ENCODE assay signal across 2 cellular contexts in genomic region chr6:29875734-29876133, GRCh38. TPM values are rescaled to one million over a fixed set of nuclear protein-coding genes. Genes with fewer than 3 reads are reported as not detected.
"Had no signal": no experiment of that assay in that cellular context is flagged by ENCODE, and none has a peak within 500 bp of the region (broad histone marks: within the 10 kb centered on the region; RNA-seq: fewer than 3 reads in every experiment).

No MANE protein-coding gene starts in this region.

RNA-seq across cellular contexts. Expression of gene HLA-G, which starts 48.1 kb away (rescaled TPM):
- total RNA-seq: GM23248, H4 had no signal
